Comparison of ENCODE assay signal across 8 cellular contexts in genomic region chr4:8428288-8429097, GRCh38. TPM values are rescaled to one million over a fixed set of nuclear protein-coding genes. Genes with fewer than 3 reads are reported as not detected.
DNase-seq lines count a peak whose midpoint lies in the region; ATAC-seq and TF ChIP-seq lines count a peak whose summit lies in the region.

No MANE protein-coding gene starts in this region.

- H3K4me3 ChIP-seq in A673 (ENCODE audit: low read depth, low read length, poor library complexity, severe bottlenecking): peak overlapping the region; percentile 85
- H3K4me3 ChIP-seq in brain microvascular endothelial cell (ENCODE audit: low read depth, low read length): peak overlapping the region; percentile 74
- peak overlapping the region; percentile 82 for H3K4me3 ChIP-seq in iPS-18a (ENCODE audit: low read length)
- peak overlapping the region; percentile 89 to 91 (median 90) for H3K4me3 ChIP-seq in skeletal muscle tissue (ENCODE audit: low read length in 3 of 3)

- in situ Hi-C loops in brain microvascular endothelial cell (cut with HindIII; ENCODE audit: low pct_ligation_motif_present, low sequenced_read_pairs): no loop called here

- no TSS peak for BruUV-seq in A673 (replicated peaks; lab: Mats Ljungman, UMichigan)

- POLR2A ChIA-PET in A673 (lab: Charles Lee; ENCODE audit: low non-redundant PET): interaction anchor here (0.6 to 0.7 kb wide), 2 partner anchors 12 to 477 kb away, joined by 3 read pairs; partner anchors contain the start of genes ACOX3 and TRMT44

- H3K4me1 ChIP-seq in A673 (ENCODE audit: insufficient read depth, low read length, poor library complexity, severe bottlenecking): no peaks in the 10 kb centered on the region
- no peaks in the 10 kb centered on the region for H3K4me1 ChIP-seq in iPS-18a (ENCODE audit: control insufficient read depth, low read depth, low read length)
- H3K4me1 ChIP-seq in skeletal muscle tissue (ENCODE audit: control insufficient read depth in 3 of 3, insufficient read depth in 3 of 3, low read length in 3 of 3): peaks cover 17 to 29% (median 18%) of the 10 kb centered on the region in 3 donors

- TF ChIP-seq CTCF in A673 (conservative IDR thresholded peaks at IDR 0.05; ENCODE audit: low read depth, low read length) (peak; percentile 49), brain microvascular endothelial cell (IDR thresholded peaks at IDR 0.05; ENCODE audit: low read depth, low read length, missing control alignments) (peak; percentile 75)

- CTCF ChIA-PET in A673 (lab: Charles Lee): interaction anchor here (0.6 to 1.2 kb wide), 5 partner anchors 18 to 489 kb away, joined by 3 to 5 read pairs (median 3); no protein-coding TSS in a partner anchor

- H3K27me3 ChIP-seq in A673 (replicated peaks; ENCODE audit: insufficient read depth, low read depth, low read length, poor library complexity) (no peaks in the 10 kb centered on the region), brain microvascular endothelial cell (replicated peaks) (no peaks in the 10 kb centered on the region), iPS-18a (ENCODE audit: control insufficient read depth, insufficient read depth, low read length) (no peaks in the 10 kb centered on the region), skeletal muscle tissue (ENCODE audit: control insufficient read depth in 3 of 3, insufficient read depth in 3 of 3, low read length in 3 of 3) (no peaks in the 10 kb centered on the region)

- H3K36me3 ChIP-seq in A673 (ENCODE audit: insufficient read depth, low read length, poor library complexity, severe bottlenecking) (no peaks in the 10 kb centered on the region), brain microvascular endothelial cell (replicated peaks) (no peaks in the 10 kb centered on the region), iPS-18a (ENCODE audit: control insufficient read depth, low read depth, low read length) (no peaks in the 10 kb centered on the region), skeletal muscle tissue (ENCODE audit: control insufficient read depth in 3 of 3, insufficient read depth in 3 of 3, low read length in 3 of 3) (peaks cover 0 to 2% (median 0%) of the 10 kb centered on the region in 3 donors)

- H3K9ac ChIP-seq in iPS-18a (ENCODE audit: low read length): peak overlapping the region; percentile 50
- peak overlapping the region; percentile 75 to 89 (median 88) for H3K9ac ChIP-seq in skeletal muscle tissue (ENCODE audit: low read depth in 1 of 3, low read length in 3 of 3)

- H3K9me3 ChIP-seq in A673 (ENCODE audit: low read depth, low read length, poor library complexity, severe bottlenecking) (no peaks in the 10 kb centered on the region), iPS-18a (ENCODE audit: control insufficient read depth, low read depth, low read length) (no peaks in the 10 kb centered on the region), skeletal muscle tissue (ENCODE audit: control insufficient read depth in 3 of 3, low read length in 3 of 3) (no peaks in the 10 kb centered on the region)

- DNase-seq in A673 (ENCODE audit: low spot score): peak; percentile 86
- peak; percentile 1 for DNase-seq in NCI-H2107 treated with DMSO at 0.1 percent for 48 hours (lab: John Stamatoyannopoulos, UW; ENCODE audit: unreplicated experiment)
- peak; percentile 92 for DNase-seq in UCSD-AML1 (lab: John Stamatoyannopoulos, UW; ENCODE audit: unreplicated experiment)
- DNase-seq in brain microvascular endothelial cell: peak; percentile 74

- H3K27ac ChIP-seq in A673 (ENCODE audit: low read depth, low read length, poor library complexity, severe bottlenecking): peak overlapping the region; percentile 72
- peak overlapping the region; percentile 64 for H3K27ac ChIP-seq in brain microvascular endothelial cell
- no peak overlapping the region for H3K27ac ChIP-seq in iPS-18a (ENCODE audit: low read length)
- H3K27ac ChIP-seq in skeletal muscle tissue (ENCODE audit: low read depth, low read length): peak overlapping the region; percentile 91

- intact Hi-C loops in A673 (cut with micrococcal nuclease; ENCODE audit: unreplicated experiment): no loop called here

- peak; percentile 83 for ATAC-seq in GM18858 (IDR thresholded peaks at IDR 0.05; ENCODE audit: unreplicated experiment)
- ATAC-seq in HG03064 (IDR thresholded peaks at IDR 0.05; ENCODE audit: low read depth, unreplicated experiment): peak; percentile 95

RNA-seq across cellular contexts. Expression of gene ACOX3, which starts 12.0 kb away (rescaled TPM):
- total RNA-seq in A673 (2021) (14.3 and 18.9 TPM in 2 replicates), skeletal muscle tissue (21.9 TPM)

RNA-seq across cellular contexts. Expression of gene TRMT44, which starts 12.1 kb away (rescaled TPM):
- total RNA-seq in A673 (2021) (22.4 and 22.9 TPM in 2 replicates), skeletal muscle tissue (11.0 TPM)

Comparison
In these comparisons a context has a peak if more than half of its experiments do, and no peak if none do; other contexts are left out.
1. DNase-seq: peak in every context shown above with its lines; median percentile 92 in UCSD-AML1; 86 in A673; 74 in brain microvascular endothelial cell; 1 in NCI-H2107 treated with DMSO at 0.1 percent for 48 hours.